Comparison of ENCODE assay signal across 10 cellular contexts in the genomic region with DNA sequence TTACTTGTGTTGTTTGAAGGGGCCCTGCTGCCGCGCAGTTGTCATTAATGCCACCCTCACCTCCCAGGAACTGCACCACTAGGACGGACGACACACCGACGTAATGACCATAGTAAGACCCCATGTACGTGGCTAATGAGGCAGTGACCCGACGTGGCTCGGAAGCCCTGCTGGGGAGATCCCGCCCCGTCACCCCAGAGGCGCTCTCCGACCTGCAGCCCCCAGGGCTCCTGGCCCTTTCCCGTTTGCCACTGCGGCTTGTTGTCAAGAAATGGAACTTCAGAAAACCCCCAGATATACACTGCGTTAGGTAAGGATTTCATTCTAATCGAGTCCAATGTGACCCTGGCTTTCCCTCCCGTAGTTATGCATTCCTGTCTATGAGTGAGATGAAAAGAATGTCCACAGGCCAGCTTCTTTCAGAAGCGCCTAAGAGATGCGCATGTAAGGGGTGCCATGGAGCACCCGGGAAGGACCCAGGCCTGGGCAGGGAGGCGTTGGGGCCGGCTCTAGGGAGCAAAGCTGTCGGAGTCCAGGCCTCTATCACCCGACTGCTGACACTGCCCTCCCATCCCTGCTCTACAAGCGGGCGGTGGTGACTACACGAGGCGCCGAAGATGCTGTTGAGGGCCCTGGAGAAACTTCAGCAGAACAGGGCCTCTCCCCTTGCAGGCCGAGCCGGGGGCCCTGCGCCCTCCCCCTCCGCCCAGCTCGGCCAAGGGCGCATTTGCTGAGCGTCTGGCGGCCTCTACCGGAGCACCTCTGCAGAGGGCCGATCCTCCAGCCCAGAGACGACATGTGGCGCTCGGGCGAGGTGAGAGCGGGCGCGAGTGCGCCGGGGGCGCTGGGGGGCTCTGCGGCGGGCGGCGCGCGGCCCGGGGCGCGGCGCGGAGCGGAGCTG. TPM values are rescaled to one million over a fixed set of nuclear protein-coding genes. Genes with fewer than 3 reads are reported as not detected.
DNase-seq lines count a peak whose midpoint lies in the region; ATAC-seq and TF ChIP-seq lines count a peak whose summit lies in the region.
"Had no signal": no experiment of that assay in that cellular context is flagged by ENCODE, and none has a peak within 500 bp of the region (broad histone marks: within the 10 kb centered on the region; RNA-seq: fewer than 3 reads in every experiment).

A gene (plus strand): TSS at position 765 of the 901 bp plus-strand sequence. CDS start 2,187 bp downstream, outside the sequence.

- TF ChIP-seq CTCF in SK-N-SH (IDR thresholded peaks at IDR 0.05) (no peak), gastrocnemius medialis (IDR thresholded peaks at IDR 0.05 in 4 of 5, conservative IDR thresholded peaks at IDR 0.05 in 1 of 5) (no peak)

- H3K27ac ChIP-seq in SK-N-SH (ENCODE audit: low read depth in 2 of 2, low read length in 1 of 2) (no peak within 1 kb of the TSS), temporal lobe (ENCODE audit: low read depth, low read length) (no peak within 1 kb of the TSS), gastrocnemius medialis (no peak within 1 kb of the TSS)

- no peak for ATAC-seq in SK-N-SH treated with all-trans-retinoic acid at 6 μM for 48 hours
- ATAC-seq in HG03280 (IDR thresholded peaks at IDR 0.05; ENCODE audit: unreplicated experiment), result no peak
- no peak for ATAC-seq in gastrocnemius medialis

- H3K9me3 ChIP-seq in SK-N-SH (no peaks in the 10 kb centered on the region), gastrocnemius medialis (no peaks in the 10 kb centered on the region)

- TF ChIP-seq POLR2A in gastrocnemius medialis (IDR thresholded peaks at IDR 0.05), result no peak

- H3K4me1 ChIP-seq in SK-N-SH (ENCODE audit: control insufficient read depth in 1 of 2, insufficient read depth in 2 of 2, low read depth in 1 of 2, low read length in 1 of 2), result no peaks in the 10 kb centered on the region; a peak in 1 of 4 replicates
- H3K4me1 ChIP-seq in gastrocnemius medialis, result no peaks in the 10 kb centered on the region

- no peaks in the 10 kb centered on the region for H3K79me2 ChIP-seq in SK-N-SH (ENCODE audit: insufficient read depth)

- H2AFZ ChIP-seq in SK-N-SH (ENCODE audit: low read depth), result no peak within 1 kb of the TSS

- H3K27me3 ChIP-seq in SK-N-SH (ENCODE audit: insufficient read depth), result no peaks in the 10 kb centered on the region
- peaks cover 12 to 16% (median 15%) of the 10 kb centered on the region in 3 donors for H3K27me3 ChIP-seq in gastrocnemius medialis

- TF ChIP-seq RAD21 in SK-N-SH (IDR thresholded peaks at IDR 0.05; ENCODE audit: low read length), result peak; percentile 55

- CTCF ChIA-PET in SK-N-SH (lab: Yijun Ruan, JAX), result interaction anchor here (0.5 to 1.4 kb wide), 12 partner anchors 14 to 1358 kb away, joined by 3 to 4 read pairs (median 3); no protein-coding TSS in a partner anchor

- no peaks in the 10 kb centered on the region for H3F3A ChIP-seq in SK-N-SH (replicated peaks; ENCODE audit: insufficient read depth)

- H3K36me3 ChIP-seq in SK-N-SH (replicated peaks in 1 of 2; ENCODE audit: control insufficient read depth in 1 of 2, insufficient read depth in 2 of 2, low read length in 1 of 2) (no peaks in the 10 kb centered on the region), gastrocnemius medialis (no peaks in the 10 kb centered on the region)

- no peak for TF ChIP-seq EP300 in SK-N-SH (IDR thresholded peaks at IDR 0.05; ENCODE audit: borderline replicate concordance in 1 of 2, low read depth in 1 of 2, low read length in 1 of 2)

- no peak within 1 kb of the TSS for H3K4me2 ChIP-seq in SK-N-SH

- POLR2A ChIA-PET in SK-N-SH (lab: Yijun Ruan, JAX), result no interaction called here

- intact Hi-C loops in gastrocnemius medialis (cut with DNase I; ENCODE audit: low total_unique reads), result no loop called here

- H3K9ac ChIP-seq in SK-N-SH, result no peak within 1 kb of the TSS

- 62% methylated on average over 22 of the region's 63 CpGs for WGBS in SK-N-SH (ENCODE audit: low lambda C conversion rate)

- H3K4me3 ChIP-seq in SK-N-SH (ENCODE audit: low read depth in 2 of 2, low read length in 1 of 2), result peak within 1 kb of the TSS in 1 of 2 experiments; percentile 14; a peak in 2 of 4 replicates
- peak within 1 kb of the TSS; percentile 35 for H3K4me3 ChIP-seq in iPS-11a (ENCODE audit: low read depth, low read length)
- H3K4me3 ChIP-seq in gastrocnemius medialis, result no peak within 1 kb of the TSS

- H3K9me2 ChIP-seq in SK-N-SH, result no peaks in the 10 kb centered on the region

- in situ Hi-C loops in SK-MEL-5 (cut with HindIII; ENCODE audit: low pct_unique_long_range_greater_than_20kb, low sequenced_read_pairs) (no loop called here), gastrocnemius medialis (cut with MboI; ENCODE audit: low sequenced_read_pairs in 4 of 4) (loop anchor here in 1 of 4 donors (25.0 kb wide), 1 partner anchor 1354 kb away; no protein-coding TSS in a partner anchor)

- DNase-seq in SK-N-SH (peak; percentile 82), SK-MEL-5 (ENCODE audit: low read depth, low spot score) (peak; percentile 64), gastrocnemius medialis (no peak)
- no peak for DNase-seq in stimulated activated CD8-positive, alpha-beta memory T cell treated with anti-CD3 and anti-CD28 coated beads, Interleukin-4, amount 100 ng/mL, for 48 hours
- DNase-seq: CD8-positive, alpha-beta memory T cell had no signal

- H4K20me1 ChIP-seq in SK-N-SH (ENCODE audit: insufficient read depth), result no peaks in the 10 kb centered on the region

TF ChIP-seq in SK-N-SH, 30 proteins besides CTCF, POLR2A, EP300 and RAD21 (continues in another document):
- TF ChIP-seq RXRA (IDR thresholded peaks at IDR 0.05; ENCODE audit: borderline replicate concordance, low read depth), result no peak
- no peak for TF ChIP-seq MEF2A (IDR thresholded peaks at IDR 0.05; ENCODE audit: borderline replicate concordance, low read depth)
- TF ChIP-seq TEAD4 (IDR thresholded peaks at IDR 0.05; ENCODE audit: borderline replicate concordance, insufficient read depth), result no peak
- no peak for TF ChIP-seq SIN3A (IDR thresholded peaks at IDR 0.05; ENCODE audit: borderline replicate concordance, low read depth, low read length)
- no peak for TF ChIP-seq FOXJ3 (CRISPR knock-in tag; IDR thresholded peaks at IDR 0.05)
- TF ChIP-seq RCOR1 (IDR thresholded peaks at IDR 0.05; ENCODE audit: low read length), result no peak

TF ChIP-seq in SK-N-SH treated with all-trans-retinoic acid at 6 μM for 48 hours, 23 proteins besides CTCF, POLR2A, EP300 and RAD21:
- TF ChIP-seq TCF4 (CRISPR knock-in tag; IDR thresholded peaks at IDR 0.05; ENCODE audit: borderline replicate concordance), result no peak
- no peak for TF ChIP-seq RARB (CRISPR knock-in tag; IDR thresholded peaks at IDR 0.05)
- TF ChIP-seq ZNF565 (CRISPR knock-in tag; conservative IDR thresholded peaks at IDR 0.05; ENCODE audit: low read depth), result no peak
- TF ChIP-seq ZFP3 (CRISPR knock-in tag; IDR thresholded peaks at IDR 0.05), result no peak
- no peak for TF ChIP-seq ZNF8 (CRISPR knock-in tag; IDR thresholded peaks at IDR 0.05)
- TF ChIP-seq, protein P1, sequence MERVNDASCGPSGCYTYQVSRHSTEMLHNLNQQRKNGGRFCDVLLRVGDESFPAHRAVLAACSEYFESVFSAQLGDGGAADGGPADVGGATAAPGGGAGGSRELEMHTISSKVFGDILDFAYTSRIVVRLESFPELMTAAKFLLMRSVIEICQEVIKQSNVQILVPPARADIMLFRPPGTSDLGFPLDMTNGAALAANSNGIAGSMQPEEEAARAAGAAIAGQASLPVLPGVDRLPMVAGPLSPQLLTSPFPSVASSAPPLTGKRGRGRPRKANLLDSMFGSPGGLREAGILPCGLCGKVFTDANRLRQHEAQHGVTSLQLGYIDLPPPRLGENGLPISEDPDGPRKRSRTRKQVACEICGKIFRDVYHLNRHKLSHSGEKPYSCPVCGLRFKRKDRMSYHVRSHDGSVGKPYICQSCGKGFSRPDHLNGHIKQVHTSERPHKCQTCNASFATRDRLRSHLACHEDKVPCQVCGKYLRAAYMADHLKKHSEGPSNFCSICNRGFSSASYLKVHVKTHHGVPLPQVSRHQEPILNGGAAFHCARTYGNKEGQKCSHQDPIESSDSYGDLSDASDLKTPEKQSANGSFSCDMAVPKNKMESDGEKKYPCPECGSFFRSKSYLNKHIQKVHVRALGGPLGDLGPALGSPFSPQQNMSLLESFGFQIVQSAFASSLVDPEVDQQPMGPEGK (CRISPR knock-in tag; IDR thresholded peaks at IDR 0.05; ENCODE audit: borderline replicate concordance), result no peak
- no peak for TF ChIP-seq PPARA (CRISPR knock-in tag; IDR thresholded peaks at IDR 0.05; ENCODE audit: borderline replicate concordance)
- TF ChIP-seq, protein P2, sequence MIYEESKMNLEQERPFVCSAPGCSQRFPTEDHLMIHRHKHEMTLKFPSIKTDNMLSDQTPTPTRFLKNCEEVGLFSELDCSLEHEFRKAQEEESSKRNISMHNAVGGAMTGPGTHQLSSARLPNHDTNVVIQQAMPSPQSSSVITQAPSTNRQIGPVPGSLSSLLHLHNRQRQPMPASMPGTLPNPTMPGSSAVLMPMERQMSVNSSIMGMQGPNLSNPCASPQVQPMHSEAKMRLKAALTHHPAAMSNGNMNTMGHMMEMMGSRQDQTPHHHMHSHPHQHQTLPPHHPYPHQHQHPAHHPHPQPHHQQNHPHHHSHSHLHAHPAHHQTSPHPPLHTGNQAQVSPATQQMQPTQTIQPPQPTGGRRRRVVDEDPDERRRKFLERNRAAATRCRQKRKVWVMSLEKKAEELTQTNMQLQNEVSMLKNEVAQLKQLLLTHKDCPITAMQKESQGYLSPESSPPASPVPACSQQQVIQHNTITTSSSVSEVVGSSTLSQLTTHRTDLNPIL (CRISPR knock-in tag; IDR thresholded peaks at IDR 0.05; ENCODE audit: low read depth), result no peak
- no peak for TF ChIP-seq ESRRG (CRISPR knock-in tag; IDR thresholded peaks at IDR 0.05)
- no peak for TF ChIP-seq ZFP30 (CRISPR knock-in tag; IDR thresholded peaks at IDR 0.05)

RNA-seq across cellular contexts. Expression of the gene that starts here (rescaled TPM):
- polyA plus RNA-seq in SK-N-SH (2012; rRNA removed), result 0.26 TPM in 1 of 2 replicates, not detected in the other
- polyA plus RNA-seq in SK-N-SH (2012; cell fraction: cytosol; rRNA removed), result 0.01 TPM in 2 replicates
- 0.04 TPM in 1 of 2 replicates, not detected in the other for polyA plus RNA-seq in SK-N-SH (2012; cell fraction: nucleus; rRNA removed)
- 11.1 and 11.6 TPM in 2 replicates for total RNA-seq in SK-MEL-5 (2014; rRNA removed; shearing (Covaris generic))
- polyA plus RNA-seq in SK-MEL-5 (2015; cell fraction: cytosol; rRNA removed), result 7.0 and 8.4 TPM in 2 replicates
- polyA plus RNA-seq in SK-MEL-5 (2015; cell fraction: nucleus; rRNA removed), result 15.8 and 39.6 TPM in 2 replicates
- total RNA-seq in temporal lobe (27.8 TPM), gastrocnemius medialis (not detected)
- total RNA-seq: CD8-positive, alpha-beta memory T cell; mesenteric fat pad had no signal
- polyA plus RNA-seq: CD8-positive, alpha-beta memory T cell had no signal

Comparison
In these comparisons a context has a peak if more than half of its experiments do, and no peak if none do; other contexts are left out.
1. RNA of the gene that starts here (total RNA-seq): 27.8 TPM in temporal lobe (single experiment) and 11.1 to 11.6 TPM in SK-MEL-5; not detected in gastrocnemius medialis; every median in the first group is over 10 times any median in the second.
2. Peak in DNase-seq in SK-N-SH; RNA of the gene not detected or under 1 TPM.